8 cellular contexts compared by ENCODE assay signal in the genomic region with DNA sequence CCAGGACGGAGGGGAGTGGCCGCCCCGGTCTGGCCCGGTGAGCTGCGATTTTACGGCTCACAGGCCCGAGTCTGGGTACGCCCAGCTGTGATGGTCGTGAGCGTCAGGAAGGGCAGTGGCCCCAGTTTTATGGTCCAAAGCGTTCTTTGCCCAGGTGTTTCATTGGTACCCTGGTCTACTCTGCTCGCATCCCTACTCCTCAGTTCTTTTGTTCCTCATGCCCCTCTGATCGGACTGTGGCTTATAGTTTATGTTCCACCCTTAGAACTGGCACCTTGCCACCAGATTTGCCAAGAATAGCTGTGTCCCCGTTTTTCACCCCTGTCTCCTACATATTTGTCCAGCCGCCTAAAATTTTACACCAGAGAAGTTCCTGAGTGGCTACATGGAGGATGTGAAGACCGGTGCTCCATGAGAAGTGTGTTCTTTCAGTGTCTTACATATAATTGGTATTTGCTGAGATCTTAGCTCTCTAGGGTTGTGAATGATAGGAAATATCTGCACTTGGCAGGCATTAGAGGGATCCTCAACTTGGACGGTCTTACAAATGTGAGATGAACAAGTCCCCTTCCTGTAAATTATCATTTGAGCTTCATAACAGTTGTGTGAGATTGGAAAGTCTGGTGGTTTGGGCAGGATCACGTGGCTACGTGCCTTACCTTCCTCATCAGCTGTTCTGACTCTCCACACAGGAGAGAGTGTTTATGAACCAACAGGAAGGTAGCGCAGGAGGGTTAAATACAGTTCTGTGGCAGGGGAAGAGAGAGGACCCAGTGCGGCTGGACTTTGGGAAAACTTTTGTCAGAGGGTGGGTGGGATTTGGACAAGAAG. TPM values are rescaled to one million over a fixed set of nuclear protein-coding genes. Genes with fewer than 3 reads are reported as not detected.
DNase-seq lines count a peak whose midpoint lies in the region; ATAC-seq and TF ChIP-seq lines count a peak whose summit lies in the region.

No MANE protein-coding gene starts in this region.

- peaks cover 12% of the 10 kb centered on the region for H3K79me1 ChIP-seq in trophoblast cell (ENCODE audit: low read length)

- no peak overlapping the region for H4K91ac ChIP-seq in trophoblast cell (ENCODE audit: low read depth, low read length)

- H2BK5ac ChIP-seq in trophoblast cell (ENCODE audit: low read depth, low read length, poor library complexity), result no peak overlapping the region

- H3K27ac ChIP-seq in PC-3 (ENCODE audit: low read length) (peak overlapping the region; percentile 91), trophoblast cell (ENCODE audit: low read depth, low read length) (no peak overlapping the region)

- H3K4me3 ChIP-seq in PC-3 (ENCODE audit: low read length) (peak overlapping the region; percentile 94), fibroblast of mammary gland (ENCODE audit: control insufficient read depth, low read depth, low read length) (peak overlapping the region; percentile 85), trophoblast cell (ENCODE audit: low read depth, low read length) (peak overlapping the region; percentile 78)

- POLR2A ChIA-PET in PC-3 (lab: Charles Lee; ENCODE audit: unreplicated experiment), result interaction anchor here (0.5 to 0.6 kb wide), 3 partner anchors 16 to 602 kb away, joined by 3 to 6 read pairs (median 3); no protein-coding TSS in a partner anchor

- H3K9me3 ChIP-seq in PC-3 (ENCODE audit: low read length) (no peaks in the 10 kb centered on the region), trophoblast cell (ENCODE audit: insufficient read depth, low read depth, low read length) (no peaks in the 10 kb centered on the region)

- WGBS in trophoblast cell (ENCODE audit: extremely low coverage, insufficient coverage, insufficient read length), result no CpG with 5 or more reads among the region's 21 CpGs

- no peaks in the 10 kb centered on the region for H3K27me3 Mint-ChIP-seq in activated T-cell treated with anti-CD3 and anti-CD28 coated beads, Interleukin-2, amount 50 U/mL, for 72 hours (ENCODE audit: low read depth)

- no peaks in the 10 kb centered on the region for H3K9me2 ChIP-seq in PC-3 (replicated peaks; ENCODE audit: low read length)

- H3K4me1 Mint-ChIP-seq in activated T-cell treated with anti-CD3 and anti-CD28 coated beads, Interleukin-2, amount 50 U/mL, for 72 hours (ENCODE audit: low read depth), result peaks cover 32% of the 10 kb centered on the region

- peak overlapping the region; percentile 2 for H4K12ac ChIP-seq in trophoblast cell (ENCODE audit: low read depth, low read length)

- no peak for DNase-seq in activated T-cell treated with anti-CD3 and anti-CD28 coated beads, Interleukin-2, amount 50 U/mL, for 72 hours
- DNase-seq in activated T-cell treated with anti-CD3 and anti-CD28 coated beads, Interleukin-2, amount 50 U/mL, for 1 hour, result no peak
- DNase-seq in PC-3 (peak; percentile 85), fibroblast of mammary gland (ENCODE audit: low read depth) (peak; percentile 36), trophoblast cell (peak in 1 of 2 donors; percentile 34), NCI-H2227 (lab: John Stamatoyannopoulos, UW; ENCODE audit: unreplicated experiment) (no peak), putamen (ENCODE audit: low spot score) (no peak)

- peak overlapping the region; percentile 97 for H4K8ac ChIP-seq in trophoblast cell (ENCODE audit: low read depth, low read length)

- H3K27me3 ChIP-seq in PC-3 (ENCODE audit: low read length) (no peaks in the 10 kb centered on the region), trophoblast cell (ENCODE audit: insufficient read depth, low read length) (no peaks in the 10 kb centered on the region)

- H3K79me2 ChIP-seq in PC-3 (ENCODE audit: low read length), result peaks cover 79% of the 10 kb centered on the region
- peaks cover 13% of the 10 kb centered on the region for H3K79me2 ChIP-seq in trophoblast cell (ENCODE audit: control insufficient read depth, insufficient read depth, low read length, poor library complexity)

- BruUV-seq in PC-3 (replicated peaks; lab: Mats Ljungman, UMichigan), result TSS peak; percentile 54

- peak overlapping the region; percentile 74 for H2AFZ ChIP-seq in PC-3 (ENCODE audit: low read length)
- H2AFZ ChIP-seq in trophoblast cell (ENCODE audit: insufficient read depth, low read length, poor library complexity), result peak overlapping the region; percentile 85

- peak overlapping the region; percentile 45 for H2AK5ac ChIP-seq in trophoblast cell (ENCODE audit: low read length)

- H3F3A ChIP-seq in PC-3 (ENCODE audit: low read length, unreplicated experiment), result no peaks in the 10 kb centered on the region

- H3K36me3 Mint-ChIP-seq in activated T-cell treated with anti-CD3 and anti-CD28 coated beads, Interleukin-2, amount 50 U/mL, for 72 hours (ENCODE audit: insufficient read depth in 2 of 2), result no peaks in the 10 kb centered on the region

- H3K9ac ChIP-seq in PC-3 (ENCODE audit: low read length) (peak overlapping the region; percentile 96), trophoblast cell (ENCODE audit: low read length) (peak overlapping the region; percentile 68)

- no peaks in the 10 kb centered on the region for H3K9me3 Mint-ChIP-seq in activated T-cell treated with anti-CD3 and anti-CD28 coated beads, Interleukin-2, amount 50 U/mL, for 72 hours

- intact Hi-C loops in PC-3 (cut with micrococcal nuclease), result loop anchor here (1.0 to 5.0 kb wide), 2 partner anchors 192 to 234 kb away; no protein-coding TSS in a partner anchor

- H3K4ac ChIP-seq in trophoblast cell (ENCODE audit: low read depth, low read length), result peak overlapping the region; percentile 66

- H3K36me3 ChIP-seq in PC-3 (ENCODE audit: low read depth, low read length) (no peaks in the 10 kb centered on the region), trophoblast cell (ENCODE audit: control insufficient read depth in 1 of 2, insufficient read depth in 2 of 2, low read length in 2 of 2) (no peaks in the 10 kb centered on the region)

- peak overlapping the region; percentile 6 for H2BK120ac ChIP-seq in trophoblast cell (ENCODE audit: insufficient read depth, low read length, poor library complexity)

- no peak overlapping the region for H3K27ac Mint-ChIP-seq in activated T-cell treated with anti-CD3 and anti-CD28 coated beads, Interleukin-2, amount 50 U/mL, for 72 hours

- H2BK12ac ChIP-seq in trophoblast cell (ENCODE audit: low read length), result no peak overlapping the region

- no peak overlapping the region for H3K4me3 Mint-ChIP-seq in activated T-cell treated with anti-CD3 and anti-CD28 coated beads, Interleukin-2, amount 50 U/mL, for 72 hours

- peaks cover 49% of the 10 kb centered on the region for H4K20me1 ChIP-seq in PC-3 (ENCODE audit: low read length)

- peaks cover 63% of the 10 kb centered on the region for H3K4me1 ChIP-seq in PC-3 (ENCODE audit: insufficient read depth, low read length)
- peaks cover 0 to 10% of the 10 kb centered on the region in 2 experiments for H3K4me1 ChIP-seq in trophoblast cell (ENCODE audit: control insufficient read depth in 1 of 2, insufficient read depth in 2 of 2, low read length in 2 of 2)

- H3K4me2 ChIP-seq in PC-3 (ENCODE audit: low read length) (peak overlapping the region; percentile 92), trophoblast cell (ENCODE audit: low read length) (peak overlapping the region; percentile 78)

- TF ChIP-seq CTCF in PC-3 (conservative IDR thresholded peaks at IDR 0.05; ENCODE audit: low read depth, low read length) (no peak), fibroblast of mammary gland (conservative IDR thresholded peaks at IDR 0.05; ENCODE audit: control insufficient read depth, insufficient read depth, low read depth, low read length) (no peak)

- H3K14ac ChIP-seq in trophoblast cell (ENCODE audit: low read length), result peak overlapping the region; percentile 69

- peak; percentile 60 to 64 for ATAC-seq in activated T-cell treated with anti-CD3 and anti-CD28 coated beads, Interleukin-2, amount 50 U/mL, for 72 hours (replicated peaks in 1 of 2)
- ATAC-seq in PC-3, result peak; percentile 67
- no peak for ATAC-seq in HG03565 (IDR thresholded peaks at IDR 0.05; ENCODE audit: unreplicated experiment)

- CTCF ChIA-PET in PC-3 (lab: Charles Lee), result interaction anchor here (0.6 to 2.2 kb wide), 3 partner anchors 20 to 234 kb away, joined by 3 to 9 read pairs (median 7); no protein-coding TSS in a partner anchor

- peak overlapping the region; percentile 94 for H3K18ac ChIP-seq in trophoblast cell (ENCODE audit: low read length)

- H3K23ac ChIP-seq in trophoblast cell (ENCODE audit: low read length), result no peak overlapping the region

RNA-seq across cellular contexts. Expression of gene PANX1, which starts 1.1 kb away (rescaled TPM):
- 10 to 100 TPM; 10.3 to 13.5 TPM for total RNA-seq in activated T-cell treated with anti-CD3 and anti-CD28 coated beads, Interleukin-2, amount 50 U/mL, for 72 hours
- total RNA-seq in PC-3 (2014; rRNA removed), result 62.9 and 67.7 TPM in 2 replicates
- 15.7 and 16.4 TPM in 2 replicates for polyA plus RNA-seq in trophoblast cell (2013)

Comparison
In these comparisons a context has a peak if more than half of its experiments do, and no peak if none do; other contexts are left out.
1. DNase-seq: peak in PC-3 (single experiment) and fibroblast of mammary gland (single experiment); none in activated T-cell treated with anti-CD3 and anti-CD28 coated beads, Interleukin-2, amount 50 U/mL, for 72 hours (0 of 2), activated T-cell treated with anti-CD3 and anti-CD28 coated beads, Interleukin-2, amount 50 U/mL, for 1 hour (single experiment), NCI-H2227 (single experiment) and putamen (single experiment).
2. Peak in every context shown above with its lines, with median percentiles within 50 percentile points of each other: H3K4me3 ChIP-seq.